Comparison of ENCODE assay signal across 1 cellular context in the genomic region with DNA sequence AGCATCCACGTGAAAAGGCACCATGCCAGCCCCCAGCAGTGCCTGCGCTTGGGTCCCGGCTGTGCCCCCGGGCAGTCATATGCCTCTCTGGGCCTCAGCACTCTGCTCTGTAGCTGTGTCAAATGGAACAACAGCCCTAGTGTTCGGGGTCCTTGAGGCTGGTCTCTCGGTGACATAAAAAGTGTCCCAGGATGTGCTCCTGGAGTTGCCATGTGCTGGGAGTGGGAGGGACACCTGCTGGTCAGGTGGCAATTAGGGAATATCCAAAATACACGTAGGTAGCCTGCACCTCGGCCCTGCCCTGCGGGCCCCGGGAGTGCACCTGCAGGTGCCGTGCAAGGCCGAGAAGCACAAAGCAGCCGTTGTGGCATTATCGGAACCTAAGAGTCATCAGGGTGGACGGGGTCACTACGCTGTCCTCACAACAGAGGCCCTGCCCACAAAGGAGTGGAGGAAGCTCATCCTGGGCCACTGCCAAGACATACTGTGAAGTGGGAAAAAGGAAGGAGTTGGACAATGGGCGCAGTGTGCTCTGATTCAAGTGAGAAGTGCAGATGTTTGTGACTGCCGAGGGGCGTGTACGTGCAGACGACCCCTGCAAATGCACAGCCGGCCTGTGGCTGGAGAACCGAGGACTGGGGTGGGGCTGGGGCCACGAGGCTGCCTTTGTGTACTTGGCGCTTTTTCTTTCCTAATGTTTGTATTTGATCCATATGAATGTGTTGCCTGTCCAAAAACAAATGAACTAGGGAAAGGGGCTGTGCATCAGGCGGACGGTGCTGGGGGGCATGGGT.
TF ChIP-seq lines count a peak whose summit lies in the region.

No MANE protein-coding gene starts in this region.

TF ChIP-seq in HepG2, 621 proteins besides CTCF, POLR2A, EP300 and RAD21 (continued from another document and continues in another):
- TF ChIP-seq, protein P1, sequence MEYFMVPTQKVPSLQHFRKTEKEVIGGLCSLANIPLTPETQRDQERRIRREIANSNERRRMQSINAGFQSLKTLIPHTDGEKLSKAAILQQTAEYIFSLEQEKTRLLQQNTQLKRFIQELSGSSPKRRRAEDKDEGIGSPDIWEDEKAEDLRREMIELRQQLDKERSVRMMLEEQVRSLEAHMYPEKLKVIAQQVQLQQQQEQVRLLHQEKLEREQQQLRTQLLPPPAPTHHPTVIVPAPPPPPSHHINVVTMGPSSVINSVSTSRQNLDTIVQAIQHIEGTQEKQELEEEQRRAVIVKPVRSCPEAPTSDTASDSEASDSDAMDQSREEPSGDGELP (IDR thresholded peaks at IDR 0.05; ENCODE audit: borderline replicate concordance, low read depth), result peak; percentile 75
- no peak for TF ChIP-seq ZFAT (CRISPR knock-in tag; conservative IDR thresholded peaks at IDR 0.05)
- TF ChIP-seq, protein P2, sequence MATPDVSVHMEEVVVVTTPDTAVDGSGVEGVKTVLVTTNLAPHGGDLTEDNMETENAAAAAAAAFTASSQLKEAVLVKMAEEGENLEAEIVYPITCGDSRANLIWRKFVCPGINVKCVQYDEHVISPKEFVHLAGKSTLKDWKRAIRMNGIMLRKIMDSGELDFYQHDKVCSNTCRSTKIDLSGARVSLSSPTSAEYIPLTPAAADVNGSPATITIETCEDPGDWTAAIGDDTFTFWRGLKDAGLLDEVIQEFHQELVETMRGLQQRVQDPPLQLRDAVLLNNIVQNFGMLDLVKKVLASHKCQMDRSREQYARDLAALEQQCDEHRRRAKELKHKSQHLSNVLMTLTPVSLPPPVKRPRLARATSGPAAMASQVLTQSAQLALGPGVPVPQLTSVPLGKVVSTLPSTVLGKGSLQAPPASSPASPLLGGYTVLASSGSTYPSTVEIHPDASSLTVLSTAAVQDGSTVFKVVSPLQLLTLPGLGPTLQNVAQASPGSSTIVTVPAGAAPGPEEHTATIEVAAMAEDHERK (CRISPR knock-in tag; IDR thresholded peaks at IDR 0.05; ENCODE audit: low read depth), result no peak
- no peak for TF ChIP-seq HNRNPUL1 (IDR thresholded peaks at IDR 0.05; ENCODE audit: low read depth, low read length)
- TF ChIP-seq RFXANK (CRISPR knock-in tag; IDR thresholded peaks at IDR 0.05), result no peak
- TF ChIP-seq, protein P3, sequence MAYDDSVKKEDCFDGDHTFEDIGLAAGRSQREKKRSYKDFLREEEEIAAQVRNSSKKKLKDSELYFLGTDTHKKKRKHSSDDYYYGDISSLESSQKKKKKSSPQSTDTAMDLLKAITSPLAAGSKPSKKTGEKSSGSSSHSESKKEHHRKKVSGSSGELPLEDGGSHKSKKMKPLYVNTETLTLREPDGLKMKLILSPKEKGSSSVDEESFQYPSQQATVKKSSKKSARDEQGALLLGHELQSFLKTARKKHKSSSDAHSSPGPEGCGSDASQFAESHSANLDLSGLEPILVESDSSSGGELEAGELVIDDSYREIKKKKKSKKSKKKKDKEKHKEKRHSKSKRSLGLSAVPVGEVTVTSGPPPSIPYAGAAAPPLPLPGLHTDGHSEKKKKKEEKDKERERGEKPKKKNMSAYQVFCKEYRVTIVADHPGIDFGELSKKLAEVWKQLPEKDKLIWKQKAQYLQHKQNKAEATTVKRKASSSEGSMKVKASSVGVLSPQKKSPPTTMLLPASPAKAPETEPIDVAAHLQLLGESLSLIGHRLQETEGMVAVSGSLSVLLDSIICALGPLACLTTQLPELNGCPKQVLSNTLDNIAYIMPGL (CRISPR knock-in tag; IDR thresholded peaks at IDR 0.05; ENCODE audit: borderline replicate concordance in 1 of 2, low read depth in 1 of 2), result peak; percentile 74 to 86
- TF ChIP-seq SMYD3 (CRISPR knock-in tag; IDR thresholded peaks at IDR 0.05), result peak; percentile 96
- TF ChIP-seq, protein P4, sequence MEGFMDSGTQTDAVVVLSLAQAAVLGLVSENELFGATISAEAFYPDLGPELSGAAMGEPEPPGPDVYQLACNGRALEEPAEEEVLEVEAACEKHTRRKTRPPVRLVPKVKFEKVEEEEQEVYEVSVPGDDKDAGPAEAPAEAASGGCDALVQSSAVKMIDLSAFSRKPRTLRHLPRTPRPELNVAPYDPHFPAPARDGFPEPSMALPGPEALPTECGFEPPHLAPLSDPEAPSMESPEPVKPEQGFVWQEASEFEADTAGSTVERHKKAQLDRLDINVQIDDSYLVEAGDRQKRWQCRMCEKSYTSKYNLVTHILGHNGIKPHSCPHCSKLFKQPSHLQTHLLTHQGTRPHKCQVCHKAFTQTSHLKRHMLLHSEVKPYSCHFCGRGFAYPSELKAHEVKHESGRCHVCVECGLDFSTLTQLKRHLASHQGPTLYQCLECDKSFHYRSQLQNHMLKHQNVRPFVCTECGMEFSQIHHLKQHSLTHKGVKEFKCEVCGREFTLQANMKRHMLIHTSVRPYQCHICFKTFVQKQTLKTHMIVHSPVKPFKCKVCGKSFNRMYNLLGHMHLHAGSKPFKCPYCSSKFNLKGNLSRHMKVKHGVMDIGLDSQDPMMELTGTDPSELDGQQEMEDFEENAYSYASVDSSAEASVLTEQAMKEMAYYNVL (CRISPR knock-in tag; IDR thresholded peaks at IDR 0.05; ENCODE audit: borderline replicate concordance), result peak; percentile 97
- TF ChIP-seq ZNF232 (CRISPR knock-in tag; IDR thresholded peaks at IDR 0.05; ENCODE audit: borderline replicate concordance), result peak; percentile 12; the same call in 1 of the 2 replicates
- no peak for TF ChIP-seq TCF7L2 (IDR thresholded peaks at IDR 0.05; ENCODE audit: low read depth, low read length)
- TF ChIP-seq, protein P5, sequence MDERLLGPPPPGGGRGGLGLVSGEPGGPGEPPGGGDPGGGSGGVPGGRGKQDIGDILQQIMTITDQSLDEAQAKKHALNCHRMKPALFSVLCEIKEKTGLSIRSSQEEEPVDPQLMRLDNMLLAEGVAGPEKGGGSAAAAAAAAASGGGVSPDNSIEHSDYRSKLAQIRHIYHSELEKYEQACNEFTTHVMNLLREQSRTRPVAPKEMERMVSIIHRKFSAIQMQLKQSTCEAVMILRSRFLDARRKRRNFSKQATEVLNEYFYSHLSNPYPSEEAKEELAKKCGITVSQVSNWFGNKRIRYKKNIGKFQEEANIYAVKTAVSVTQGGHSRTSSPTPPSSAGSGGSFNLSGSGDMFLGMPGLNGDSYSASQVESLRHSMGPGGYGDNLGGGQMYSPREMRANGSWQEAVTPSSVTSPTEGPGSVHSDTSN (CRISPR knock-in tag; IDR thresholded peaks at IDR 0.05), result no peak
- peak; percentile 83 for TF ChIP-seq BCL6 (CRISPR knock-in tag; IDR thresholded peaks at IDR 0.05)
- TF ChIP-seq ZNF564 (CRISPR knock-in tag; IDR thresholded peaks at IDR 0.05), result peak; percentile 92
- TF ChIP-seq, protein P6, sequence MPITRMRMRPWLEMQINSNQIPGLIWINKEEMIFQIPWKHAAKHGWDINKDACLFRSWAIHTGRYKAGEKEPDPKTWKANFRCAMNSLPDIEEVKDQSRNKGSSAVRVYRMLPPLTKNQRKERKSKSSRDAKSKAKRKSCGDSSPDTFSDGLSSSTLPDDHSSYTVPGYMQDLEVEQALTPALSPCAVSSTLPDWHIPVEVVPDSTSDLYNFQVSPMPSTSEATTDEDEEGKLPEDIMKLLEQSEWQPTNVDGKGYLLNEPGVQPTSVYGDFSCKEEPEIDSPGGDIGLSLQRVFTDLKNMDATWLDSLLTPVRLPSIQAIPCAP (CRISPR knock-in tag; IDR thresholded peaks at IDR 0.05; ENCODE audit: low read depth), result 0 out of 2 replicates have a peak, but pooled peaks have one; percentile 85
- TF ChIP-seq, protein P7, sequence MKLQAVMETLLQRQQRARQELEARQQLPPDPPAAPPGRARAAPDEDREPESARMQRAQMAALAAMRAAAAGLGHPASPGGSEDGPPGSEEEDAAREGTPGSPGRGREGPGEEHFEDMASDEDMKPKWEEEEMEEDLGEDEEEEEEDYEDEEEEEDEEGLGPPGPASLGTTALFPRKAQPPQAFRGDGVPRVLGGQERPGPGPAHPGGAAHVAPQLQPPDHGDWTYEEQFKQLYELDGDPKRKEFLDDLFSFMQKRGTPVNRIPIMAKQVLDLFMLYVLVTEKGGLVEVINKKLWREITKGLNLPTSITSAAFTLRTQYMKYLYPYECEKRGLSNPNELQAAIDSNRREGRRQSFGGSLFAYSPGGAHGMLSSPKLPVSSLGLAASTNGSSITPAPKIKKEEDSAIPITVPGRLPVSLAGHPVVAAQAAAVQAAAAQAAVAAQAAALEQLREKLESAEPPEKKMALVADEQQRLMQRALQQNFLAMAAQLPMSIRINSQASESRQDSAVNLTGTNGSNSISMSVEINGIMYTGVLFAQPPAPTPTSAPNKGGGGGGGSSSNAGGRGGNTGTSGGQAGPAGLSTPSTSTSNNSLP (IDR thresholded peaks at IDR 0.05; ENCODE audit: low read depth, low read length), result peak; percentile 71
- TF ChIP-seq, protein P8, sequence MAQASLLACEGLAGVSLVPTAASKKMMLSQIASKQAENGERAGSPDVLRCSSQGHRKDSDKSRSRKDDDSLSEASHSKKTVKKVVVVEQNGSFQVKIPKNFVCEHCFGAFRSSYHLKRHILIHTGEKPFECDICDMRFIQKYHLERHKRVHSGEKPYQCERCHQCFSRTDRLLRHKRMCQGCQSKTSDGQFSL (CRISPR knock-in tag; IDR thresholded peaks at IDR 0.05), result no peak
- TF ChIP-seq ZNF253 (CRISPR knock-in tag; IDR thresholded peaks at IDR 0.05; ENCODE audit: borderline replicate concordance), result peak; percentile 86; the same call in 1 of the 2 replicates
- TF ChIP-seq, protein P9, sequence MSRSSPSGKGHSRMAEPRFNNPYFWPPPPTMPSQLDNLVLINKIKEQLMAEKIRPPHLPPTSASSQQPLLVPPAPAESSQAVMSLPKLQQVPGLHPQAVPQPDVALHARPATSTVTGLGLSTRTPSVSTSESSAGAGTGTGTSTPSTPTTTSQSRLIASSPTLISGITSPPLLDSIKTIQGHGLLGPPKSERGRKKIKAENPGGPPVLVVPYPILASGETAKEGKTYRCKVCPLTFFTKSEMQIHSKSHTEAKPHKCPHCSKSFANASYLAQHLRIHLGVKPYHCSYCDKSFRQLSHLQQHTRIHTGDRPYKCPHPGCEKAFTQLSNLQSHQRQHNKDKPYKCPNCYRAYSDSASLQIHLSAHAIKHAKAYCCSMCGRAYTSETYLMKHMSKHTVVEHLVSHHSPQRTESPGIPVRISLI (CRISPR knock-in tag; IDR thresholded peaks at IDR 0.05; ENCODE audit: borderline replicate concordance), result peak; percentile 68
- TF ChIP-seq, protein P10, sequence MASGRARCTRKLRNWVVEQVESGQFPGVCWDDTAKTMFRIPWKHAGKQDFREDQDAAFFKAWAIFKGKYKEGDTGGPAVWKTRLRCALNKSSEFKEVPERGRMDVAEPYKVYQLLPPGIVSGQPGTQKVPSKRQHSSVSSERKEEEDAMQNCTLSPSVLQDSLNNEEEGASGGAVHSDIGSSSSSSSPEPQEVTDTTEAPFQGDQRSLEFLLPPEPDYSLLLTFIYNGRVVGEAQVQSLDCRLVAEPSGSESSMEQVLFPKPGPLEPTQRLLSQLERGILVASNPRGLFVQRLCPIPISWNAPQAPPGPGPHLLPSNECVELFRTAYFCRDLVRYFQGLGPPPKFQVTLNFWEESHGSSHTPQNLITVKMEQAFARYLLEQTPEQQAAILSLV (CRISPR knock-in tag; IDR thresholded peaks at IDR 0.05; ENCODE audit: borderline replicate concordance), result peak; percentile 63; the same call in 1 of the 2 replicates
- TF ChIP-seq DPF2 (CRISPR knock-in tag; IDR thresholded peaks at IDR 0.05; ENCODE audit: borderline replicate concordance, low read depth), result peak; percentile 94
- TF ChIP-seq TAF15 (IDR thresholded peaks at IDR 0.05; ENCODE audit: low read depth, low read length, poor library complexity, severe bottlenecking), result no peak
- peak; percentile 48; the same call in 1 of the 2 replicates for TF ChIP-seq HHEX (CRISPR knock-in tag; IDR thresholded peaks at IDR 0.05)
- peak; percentile 90; the same call in 1 of the 2 replicates for TF ChIP-seq IRX3 (CRISPR knock-in tag; IDR thresholded peaks at IDR 0.05; ENCODE audit: borderline replicate concordance, low read depth)
- TF ChIP-seq, protein P11, sequence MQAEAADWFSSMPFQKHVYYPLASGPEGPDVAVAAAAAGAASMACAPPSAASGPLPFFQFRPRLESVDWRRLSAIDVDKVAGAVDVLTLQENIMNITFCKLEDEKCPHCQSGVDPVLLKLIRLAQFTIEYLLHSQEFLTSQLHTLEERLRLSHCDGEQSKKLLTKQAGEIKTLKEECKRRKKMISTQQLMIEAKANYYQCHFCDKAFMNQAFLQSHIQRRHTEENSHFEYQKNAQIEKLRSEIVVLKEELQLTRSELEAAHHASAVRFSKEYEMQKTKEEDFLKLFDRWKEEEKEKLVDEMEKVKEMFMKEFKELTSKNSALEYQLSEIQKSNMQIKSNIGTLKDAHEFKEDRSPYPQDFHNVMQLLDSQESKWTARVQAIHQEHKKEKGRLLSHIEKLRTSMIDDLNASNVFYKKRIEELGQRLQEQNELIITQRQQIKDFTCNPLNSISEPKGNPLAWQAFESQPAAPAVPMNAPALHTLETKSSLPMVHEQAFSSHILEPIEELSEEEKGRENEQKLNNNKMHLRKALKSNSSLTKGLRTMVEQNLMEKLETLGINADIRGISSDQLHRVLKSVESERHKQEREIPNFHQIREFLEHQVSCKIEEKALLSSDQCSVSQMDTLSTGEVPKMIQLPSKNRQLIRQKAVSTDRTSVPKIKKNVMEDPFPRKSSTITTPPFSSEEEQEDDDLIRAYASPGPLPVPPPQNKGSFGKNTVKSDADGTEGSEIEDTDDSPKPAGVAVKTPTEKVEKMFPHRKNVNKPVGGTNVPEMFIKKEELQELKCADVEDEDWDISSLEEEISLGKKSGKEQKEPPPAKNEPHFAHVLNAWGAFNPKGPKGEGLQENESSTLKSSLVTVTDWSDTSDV (CRISPR knock-in tag; IDR thresholded peaks at IDR 0.05), result no peak
- TF ChIP-seq ZNF501 (CRISPR knock-in tag; IDR thresholded peaks at IDR 0.05), result peak; percentile 92
- no peak for TF ChIP-seq MAFG (CRISPR knock-in tag; IDR thresholded peaks at IDR 0.05)
- no peak; the same call in 1 of the 2 replicates for TF ChIP-seq MYNN (CRISPR knock-in tag; IDR thresholded peaks at IDR 0.05; ENCODE audit: low read depth)
- TF ChIP-seq HNRNPL (IDR thresholded peaks at IDR 0.05; ENCODE audit: low read depth, low read length), result peak; percentile 96
- TF ChIP-seq ZNF496 (CRISPR knock-in tag; IDR thresholded peaks at IDR 0.05; ENCODE audit: insufficient replicate concordance), result no peak
- TF ChIP-seq, protein P12, sequence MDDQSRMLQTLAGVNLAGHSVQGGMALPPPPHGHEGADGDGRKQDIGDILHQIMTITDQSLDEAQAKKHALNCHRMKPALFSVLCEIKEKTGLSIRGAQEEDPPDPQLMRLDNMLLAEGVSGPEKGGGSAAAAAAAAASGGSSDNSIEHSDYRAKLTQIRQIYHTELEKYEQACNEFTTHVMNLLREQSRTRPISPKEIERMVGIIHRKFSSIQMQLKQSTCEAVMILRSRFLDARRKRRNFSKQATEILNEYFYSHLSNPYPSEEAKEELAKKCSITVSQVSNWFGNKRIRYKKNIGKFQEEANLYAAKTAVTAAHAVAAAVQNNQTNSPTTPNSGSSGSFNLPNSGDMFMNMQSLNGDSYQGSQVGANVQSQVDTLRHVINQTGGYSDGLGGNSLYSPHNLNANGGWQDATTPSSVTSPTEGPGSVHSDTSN (CRISPR knock-in tag; IDR thresholded peaks at IDR 0.05; ENCODE audit: borderline replicate concordance), result no peak
- TF ChIP-seq SP1 (IDR thresholded peaks at IDR 0.05), result no peak
- peak; percentile 49 for TF ChIP-seq SP1 (CRISPR knock-in tag; IDR thresholded peaks at IDR 0.05)
